Comparison of ENCODE assay signal across 8 cellular contexts in genomic region chr6:112752791-112753190, GRCh38.
"Had no signal": no experiment of that assay in that cellular context is flagged by ENCODE, and none has a peak within 500 bp of the region (broad histone marks: within the 10 kb centered on the region; RNA-seq: fewer than 3 reads in every experiment).

No MANE protein-coding gene starts in this region.

- H3K9me3 ChIP-seq: HAP-1 had no signal

- H3K9ac ChIP-seq: GM23248 had no signal

- H3K4me1 ChIP-seq: HAP-1 had no signal

- H3K27ac ChIP-seq: GM23248 had no signal

- H2AFZ ChIP-seq: GM23248 had no signal

- DNase-seq: GM23248, GOT3, H7, HFFc6 had no signal

- ATAC-seq: HCT116, HepG2, K562 had no signal

- H3K4me3 ChIP-seq: GM23248, HAP-1, K562 had no signal

- H3K36me3 ChIP-seq: HAP-1 had no signal
